27 cellular contexts compared by ENCODE assay signal in the genomic region with DNA sequence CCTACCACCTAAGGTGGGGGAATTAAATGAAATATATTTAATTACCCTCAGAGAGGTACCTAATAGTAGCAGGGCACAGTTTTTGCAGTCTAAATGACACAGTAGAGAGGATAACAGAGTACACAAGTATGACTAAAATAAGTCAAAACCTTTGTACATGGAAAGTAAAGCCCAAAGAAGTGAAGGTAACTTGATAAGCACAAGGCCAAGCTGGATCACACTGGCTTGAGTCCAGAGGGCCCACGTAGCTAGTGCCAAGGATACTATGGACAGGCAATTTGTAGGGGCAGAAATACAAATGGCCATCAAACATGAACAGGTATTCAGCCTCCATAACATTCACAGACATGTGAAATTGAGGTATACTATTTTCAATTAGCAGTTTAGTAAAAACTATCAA. TPM values are rescaled to one million over a fixed set of nuclear protein-coding genes. Genes with fewer than 3 reads are reported as not detected.
DNase-seq lines count a peak whose midpoint lies in the region; ATAC-seq, FAIRE-seq and TF ChIP-seq lines count a peak whose summit lies in the region.
"Had no signal": no experiment of that assay in that cellular context is flagged by ENCODE, and none has a peak within 500 bp of the region (broad histone marks: within the 10 kb centered on the region; RNA-seq: fewer than 3 reads in every experiment).

No MANE protein-coding gene starts in this region.

- TF ChIP-seq CTCF in K562 (IDR thresholded peaks at IDR 0.05 in 2 of 3, conservative IDR thresholded peaks at IDR 0.05 in 1 of 3; ENCODE audit: insufficient read depth in 2 of 3, low read depth in 1 of 3, low read length in 3 of 3) (no peak), osteocyte (IDR thresholded peaks at IDR 0.05) (no peak)

- no peak overlapping the region for H2AFZ ChIP-seq in K562 (ENCODE audit: low read depth, low read length)

- DNase-seq in cardiac septum (ENCODE audit: low spot score) (peak; percentile 50), right cardiac atrium (no peak), K562 (ENCODE audit: extremely low read depth in 1 of 4, low spot score in 3 of 4) (peak in 1 of 4 experiments; percentile 5), left lobe of liver (ENCODE audit: low spot score) (peak; percentile 65), mesenteric fat pad (ENCODE audit: low spot score) (peak; percentile 8), NCI-H1105 (lab: John Stamatoyannopoulos, UW) (no peak), osteocyte (ENCODE audit: extremely low spot score, unreplicated experiment) (no peak), DMS153 (lab: John Stamatoyannopoulos, UW) (no peak)
- DNase-seq: 8988T; ACHN; AML-193; BE2C; CD4-positive, alpha-beta T cell; CD8-positive, alpha-beta memory T cell; DMS 273 treated with DMSO at 0.1 percent for 48 hours; DMS53; DMS79 treated with DMSO at 0.1 percent for 48 hours; GF-D8; GOT3; HCEC 1CT had no signal

- H3K9me3 ChIP-seq in right cardiac atrium (ENCODE audit: control insufficient read depth, low read length) (no peaks in the 10 kb centered on the region), K562 (replicated peaks; ENCODE audit: control insufficient read depth, insufficient read depth, low read depth, low read length) (no peaks in the 10 kb centered on the region)
- H3K9me3 ChIP-seq: A549, BE2C had no signal

- TF ChIP-seq RAD21 in K562 (CRISPR knock-in tag; conservative IDR thresholded peaks at IDR 0.05 in 1 of 2, IDR thresholded peaks at IDR 0.05 in 1 of 2): no peak

- no TSS peak for BruUV-seq in K562 (replicated peaks; lab: Mats Ljungman, UMichigan)

- intact Hi-C loops in cardiac septum (cut with DNase I): no loop called here
- intact Hi-C loops in right cardiac atrium (cut with DNase I): no loop called here
- intact Hi-C loops in K562 (cut with micrococcal nuclease): no loop called here

- peaks cover 86% of the 10 kb centered on the region for H3K79me2 ChIP-seq in K562 (ENCODE audit: control insufficient read depth, insufficient read depth, low read length)

- H3K36me3 Mint-ChIP-seq in osteocyte (ENCODE audit: unreplicated experiment): peaks cover 5% of the 10 kb centered on the region

- H3K9ac ChIP-seq in K562 (ENCODE audit: insufficient read depth in 1 of 2, low read depth in 2 of 2, low read length in 2 of 2): no peak overlapping the region
- H3K9ac ChIP-seq: BLaER1 treated with 17β-estradiol and CSF1 and Interleukin-3, amounts not matched to agents 10 nM and 100 nM had no signal

- CTCF ChIA-PET in K562 (lab: Yijun Ruan, JAX; ENCODE audit: low intra/inter-chr PET ratio): no interaction called here

- 68% methylated on average over 1 of the region's 1 CpG for WGBS in right cardiac atrium
- WGBS in K562 (ENCODE audit: insufficient coverage, low coverage, missing lambda C conversion rate): 39% methylated on average over 1 of the region's 1 CpG

- peaks cover 26% of the 10 kb centered on the region; the same call in 2 of the 3 replicates for H3K36me3 ChIP-seq in K562 (ENCODE audit: control insufficient read depth, insufficient read depth, low read length)
- H3K36me3 ChIP-seq: BE2C had no signal

- no peak for ATAC-seq in right cardiac atrium
- ATAC-seq in K562: no peak
- peak; percentile 6 for ATAC-seq in left lobe of liver
- ATAC-seq: A549 had no signal

- H3K27ac ChIP-seq in right cardiac atrium (ENCODE audit: low read length) (no peak overlapping the region), K562 (ENCODE audit: extremely low read depth, low read depth, low read length) (no peak overlapping the region)
- H3K27ac ChIP-seq: A549; BLaER1 treated with 17β-estradiol and CSF1 and Interleukin-3, amounts not matched to agents 10 nM and 100 nM had no signal

- no peaks in the 10 kb centered on the region for H3K27me3 Mint-ChIP-seq in osteocyte (ENCODE audit: unreplicated experiment)
- H3K27me3 Mint-ChIP-seq: CD4-positive, alpha-beta T cell; CD8-positive, alpha-beta memory T cell had no signal

- peaks cover 5% of the 10 kb centered on the region for H3K9me1 ChIP-seq in K562 (ENCODE audit: control insufficient read depth, insufficient read depth, low read length)

- H3K4me1 ChIP-seq in right cardiac atrium (ENCODE audit: control insufficient read depth, insufficient read depth, low read length): peaks cover 4% of the 10 kb centered on the region
- peaks cover 22 to 41% of the 10 kb centered on the region in 2 experiments for H3K4me1 ChIP-seq in K562 (replicated peaks in 1 of 2; ENCODE audit: control insufficient read depth in 2 of 2, insufficient read depth in 2 of 2, low read length in 2 of 2)
- H3K4me1 ChIP-seq: BE2C had no signal

- H3K9me3 Mint-ChIP-seq in osteocyte (ENCODE audit: unreplicated experiment): no peaks in the 10 kb centered on the region
- H3K9me3 Mint-ChIP-seq: CD4-positive, alpha-beta T cell; CD8-positive, alpha-beta memory T cell had no signal

- H4K20me1 ChIP-seq in K562 (replicated peaks; ENCODE audit: control insufficient read depth, insufficient read depth, low read length): no peaks in the 10 kb centered on the region

- H3K4me1 Mint-ChIP-seq in osteocyte (ENCODE audit: unreplicated experiment): peaks cover 24% of the 10 kb centered on the region

- TF ChIP-seq EP300 in K562 (IDR thresholded peaks at IDR 0.05; ENCODE audit: low read length): no peak

- H3K27me3 ChIP-seq in right cardiac atrium (ENCODE audit: control insufficient read depth, insufficient read depth) (no peaks in the 10 kb centered on the region), K562 (ENCODE audit: control insufficient read depth in 2 of 2, insufficient read depth in 2 of 2, low read length in 2 of 2) (no peaks in the 10 kb centered on the region)
- H3K27me3 ChIP-seq: BE2C; BLaER1 treated with 17β-estradiol and CSF1 and Interleukin-3, amounts not matched to agents 10 nM and 100 nM had no signal

- TF ChIP-seq POLR2A in K562 (conservative IDR thresholded peaks at IDR 0.05): no peak

- no peak overlapping the region for H3K27ac Mint-ChIP-seq in osteocyte (ENCODE audit: unreplicated experiment)
- H3K27ac Mint-ChIP-seq: CD4-positive, alpha-beta T cell had no signal

- H3K4me3 ChIP-seq in right cardiac atrium (ENCODE audit: low read length) (no peak overlapping the region), K562 (no peak overlapping the region)
- H3K4me3 ChIP-seq: A549; BLaER1 treated with 17β-estradiol and CSF1 and Interleukin-3, amounts not matched to agents 10 nM and 100 nM had no signal

- no peak overlapping the region for H3K4me2 ChIP-seq in K562 (ENCODE audit: insufficient read depth, low read length)
- H3K4me2 ChIP-seq: A549; BLaER1 treated with 17β-estradiol and CSF1 and Interleukin-3, amounts not matched to agents 10 nM and 100 nM had no signal

- H3K4me3 Mint-ChIP-seq in osteocyte (ENCODE audit: unreplicated experiment): no peak overlapping the region
- H3K4me3 Mint-ChIP-seq: CD14-positive monocyte; CD4-positive, alpha-beta T cell; CD8-positive, alpha-beta memory T cell had no signal

- in situ Hi-C loops in K562 (cut with MboI): no loop called here

- POLR2A ChIA-PET in K562 (lab: Yijun Ruan, JAX): interaction anchor here (0.9 kb wide), 1 partner anchor 10 kb away, joined by 3 read pairs; no protein-coding TSS in a partner anchor

- peak; percentile 29 for FAIRE-seq in K562 (lab: Jason Lieb, UNC)
- FAIRE-seq: A549, D721Med, GM12891, GM18507, H54 had no signal

TF ChIP-seq in K562, 482 proteins besides CTCF, POLR2A, EP300 and RAD21:
- TF ChIP-seq TAF9B (IDR thresholded peaks at IDR 0.05; ENCODE audit: partially characterized antibody) (no peak), ZNF175 (CRISPR knock-in tag; IDR thresholded peaks at IDR 0.05; ENCODE audit: low read depth) (no peak), ZNF785 (CRISPR knock-in tag; IDR thresholded peaks at IDR 0.05) (no peak), NFIC (IDR thresholded peaks at IDR 0.05) (peak; percentile 30), TBP (optimal IDR thresholded peaks at IDR 0.05; ENCODE audit: low read depth, low read length) (no peak), KHSRP (IDR thresholded peaks at IDR 0.05) (no peak), CREM (IDR thresholded peaks at IDR 0.05; ENCODE audit: low read depth) (no peak)

RNA-seq across cellular contexts. Expression of gene MYO18A, which starts 7.6 kb away (rescaled TPM):
- total RNA-seq in cardiac septum: 317 TPM
- 100 to 1,000 TPM; 206 to 312 (median 277) TPM for total RNA-seq in right cardiac atrium
- 248 TPM for polyA plus RNA-seq in right cardiac atrium
- total RNA-seq in K562 (2011; cell fraction: chromatin; rRNA removed; ENCODE audit: low replicate concordance): 148 and 349 TPM in 2 replicates
- total RNA-seq in K562 (2011; cell fraction: nucleolus; rRNA removed): 124 and 136 TPM in 2 replicates
- total RNA-seq in K562 (2011; cell fraction: nucleoplasm; rRNA removed): 129 and 134 TPM in 2 replicates
- 41.7 and 42.3 TPM in 2 replicates for total RNA-seq in K562 (2014; rRNA removed)
- 10.4 and 16.4 TPM in 2 replicates for total RNA-seq in K562 (2014; rRNA removed; fragmentation: Illumina TruSeq; extraction: Trizol)
- 17.1 and 19.2 TPM in 2 replicates for total RNA-seq in K562 (2015; rRNA removed; fragmentation: Illumina TruSeq; extraction: Trizol)
- total RNA-seq in K562 (2021): 51.8 and 65.4 TPM in 2 replicates
- polyA plus RNA-seq in K562 (2011; rRNA removed): 8.1 and 10.7 TPM in 2 replicates
- 7.3 and 9.5 TPM in 2 replicates for polyA plus RNA-seq in K562 (2011; cell fraction: cytosol; rRNA removed)
- polyA plus RNA-seq in K562 (2011; cell fraction: nucleus; rRNA removed): 62.2 and 107 TPM in 2 replicates
- 31.3 and 34.9 TPM in 2 replicates for polyA plus RNA-seq in K562 (2012)
- 34.4 and 39.1 TPM in 2 replicates for polyA plus RNA-seq in K562 (2014; fragmentation: Illumina TruSeq; extraction: Trizol)
- polyA plus RNA-seq in K562 (2014; fragmentation: Nextera tagmentation; extraction: Ambion mirVana): 1 to 10 TPM; 2.5 TPM
- 20.4 and 32.3 TPM in 2 replicates for polyA plus RNA-seq in K562 (2014; rRNA removed)
- polyA minus RNA-seq in K562 (2011; rRNA and poly(A)+ RNA removed): 12.1 and 19.8 TPM in 2 replicates
- polyA minus RNA-seq in K562 (2011; cell fraction: cytosol; rRNA and poly(A)+ RNA removed): 22.1 and 22.6 TPM in 2 replicates
- 40.4 and 54.3 TPM in 2 replicates for polyA minus RNA-seq in K562 (2011; cell fraction: nucleus; rRNA and poly(A)+ RNA removed)
- 109 TPM for total RNA-seq in left lobe of liver
- total RNA-seq in mesenteric fat pad: 48.6 TPM
- total RNA-seq in osteocyte: 27.8 and 28.8 TPM in 2 replicates

Comparison
In these comparisons a context has a peak if more than half of its experiments do, and no peak if none do; other contexts are left out.
1. DNase-seq: peak in cardiac septum (single experiment), left lobe of liver (single experiment) and mesenteric fat pad (single experiment); none in right cardiac atrium (0 of 3), NCI-H1105 (single experiment), osteocyte (single experiment) and DMS153 (single experiment).